16 cellular contexts compared by ENCODE assay signal in genomic region chr9:75993434-75993833, GRCh38.
A peak's percentile ranks its signal among the peaks of the same experiment; 100 is the strongest.
DNase-seq lines count a peak whose midpoint lies in the region; ATAC-seq lines count a peak whose summit lies in the region.
"Had no signal": no experiment of that assay in that cellular context is flagged by ENCODE, and none has a peak within 500 bp of the region (broad histone marks: within the 10 kb centered on the region; RNA-seq: fewer than 3 reads in every experiment).

No MANE protein-coding gene starts in this region.

- H3K4me3 Mint-ChIP-seq in activated CD4-positive, alpha-beta memory T cell treated with anti-CD3 and anti-CD28 coated beads for 36 hours: no peak overlapping the region

- no peak overlapping the region for H4K8ac ChIP-seq in mesendoderm (ENCODE audit: low read depth, low read length)

- no peaks in the 10 kb centered on the region for H3K79me2 ChIP-seq in mesendoderm (ENCODE audit: control insufficient read depth, insufficient read depth, low read length)

- H3K4me1 Mint-ChIP-seq in activated CD4-positive, alpha-beta memory T cell treated with anti-CD3 and anti-CD28 coated beads for 36 hours (ENCODE audit: low read depth): peaks cover 32% of the 10 kb centered on the region

- H3K27me3 ChIP-seq in mesendoderm (ENCODE audit: insufficient read depth, low read length, poor library complexity): no peaks in the 10 kb centered on the region
- H3K27me3 ChIP-seq: pancreas had no signal

- H3K4me2 ChIP-seq in mesendoderm (ENCODE audit: low read length): no peak overlapping the region

- no peak overlapping the region for H2BK5ac ChIP-seq in mesendoderm (ENCODE audit: low read length)

- no peaks in the 10 kb centered on the region for H3K4me1 ChIP-seq in mesendoderm (ENCODE audit: control insufficient read depth, low read depth, low read length)

- H2BK120ac ChIP-seq in mesendoderm (ENCODE audit: low read depth, low read length): no peak overlapping the region

- H3K4ac ChIP-seq in mesendoderm (ENCODE audit: low read depth, low read length): no peak overlapping the region

- no CpG with 5 or more reads among the region's 3 CpGs for WGBS in mesendoderm (ENCODE audit: extremely low coverage, insufficient coverage, low lambda C conversion rate)

- no peak overlapping the region for H4K5ac ChIP-seq in mesendoderm (ENCODE audit: low read length)

- H3K18ac ChIP-seq in mesendoderm (ENCODE audit: low read length): no peak overlapping the region

- H3K9me3 Mint-ChIP-seq in activated CD4-positive, alpha-beta memory T cell treated with anti-CD3 and anti-CD28 coated beads for 36 hours: no peaks in the 10 kb centered on the region

- H3K27ac Mint-ChIP-seq in activated CD4-positive, alpha-beta memory T cell treated with anti-CD3 and anti-CD28 coated beads for 36 hours: no peak overlapping the region

- H2BK15ac ChIP-seq in mesendoderm (replicated peaks; ENCODE audit: low read depth): no peak overlapping the region

- DNase-seq in A172 (ENCODE audit: low spot score) (peak; percentile 51), HT-29 (ENCODE audit: low spot score) (peak; percentile 65), brain pericyte (ENCODE audit: low read depth, low spot score) (peak; percentile 45), iris pigment epithelial cell (ENCODE audit: low read depth) (peak; percentile 49), iPS-NIHi11 (ENCODE audit: low spot score) (no peak), mesendoderm (no peak)
- no peak for DNase-seq in activated CD4-positive, alpha-beta memory T cell treated with anti-CD3 and anti-CD28 coated beads for 36 hours
- DNase-seq: activated effector memory CD4-positive, alpha-beta T cell treated with Interleukin-2 at 50 U/mL for 16 hours; cerebellar nuclear complex; NCI-H1092 treated with DMSO at 0.1 percent for 48 hours; NCI-H345; OCI-M1; pancreas; trophoblast cell had no signal

- CTCF ChIA-PET in activated CD4-positive, alpha-beta memory T cell treated with anti-CD3 and anti-CD28 coated beads for 36 hours (lab: Charles Lee): no interaction called here

- H3K79me1 ChIP-seq in mesendoderm (ENCODE audit: low read length): no peaks in the 10 kb centered on the region

- no peak overlapping the region for H3K9ac ChIP-seq in mesendoderm (ENCODE audit: low read length)

- ATAC-seq in GM21447 (IDR thresholded peaks at IDR 0.05; ENCODE audit: unreplicated experiment): no peak
- ATAC-seq: pancreas had no signal

- no peaks in the 10 kb centered on the region for H3K27me3 Mint-ChIP-seq in activated CD4-positive, alpha-beta memory T cell treated with anti-CD3 and anti-CD28 coated beads for 36 hours

- peaks cover 8% of the 10 kb centered on the region for H3K36me3 Mint-ChIP-seq in activated CD4-positive, alpha-beta memory T cell treated with anti-CD3 and anti-CD28 coated beads for 36 hours

- no peak overlapping the region for H3K27ac ChIP-seq in mesendoderm (ENCODE audit: low read depth, low read length)
- H3K27ac ChIP-seq: epithelial cell of prostate, pancreas had no signal

- H2AK5ac ChIP-seq in mesendoderm (ENCODE audit: low read length): no peak overlapping the region

- no peak overlapping the region for H3K4me3 ChIP-seq in mesendoderm (ENCODE audit: low read length)
- H3K4me3 ChIP-seq: pancreas had no signal

- no peak overlapping the region for H3K23ac ChIP-seq in mesendoderm (ENCODE audit: low read length)

- POLR2A ChIA-PET in activated CD4-positive, alpha-beta memory T cell treated with anti-CD3 and anti-CD28 coated beads for 36 hours (lab: Charles Lee): no interaction called here

- no peak overlapping the region for H3K56ac ChIP-seq in mesendoderm (ENCODE audit: low read length)

- H3K36me3 ChIP-seq in mesendoderm (ENCODE audit: control insufficient read depth, insufficient read depth, low read length): no peaks in the 10 kb centered on the region
- H3K36me3 ChIP-seq: pancreas had no signal

- intact Hi-C loops in activated CD4-positive, alpha-beta memory T cell treated with anti-CD3 and anti-CD28 coated beads for 36 hours (cut with micrococcal nuclease): loop anchor here (1.0 to 5.0 kb wide), 3 partner anchors 25 to 123 kb away; no protein-coding TSS in a partner anchor

Comparison
In these comparisons a context has a peak if more than half of its experiments do, and no peak if none do; other contexts are left out.
1. DNase-seq: peak in A172 (single experiment), HT-29 (single experiment), brain pericyte (single experiment) and iris pigment epithelial cell (single experiment); none in iPS-NIHi11 (single experiment), mesendoderm (single experiment) and activated CD4-positive, alpha-beta memory T cell treated with anti-CD3 and anti-CD28 coated beads for 36 hours (single experiment).